9 cellular contexts compared by ENCODE assay signal in the genomic region with DNA sequence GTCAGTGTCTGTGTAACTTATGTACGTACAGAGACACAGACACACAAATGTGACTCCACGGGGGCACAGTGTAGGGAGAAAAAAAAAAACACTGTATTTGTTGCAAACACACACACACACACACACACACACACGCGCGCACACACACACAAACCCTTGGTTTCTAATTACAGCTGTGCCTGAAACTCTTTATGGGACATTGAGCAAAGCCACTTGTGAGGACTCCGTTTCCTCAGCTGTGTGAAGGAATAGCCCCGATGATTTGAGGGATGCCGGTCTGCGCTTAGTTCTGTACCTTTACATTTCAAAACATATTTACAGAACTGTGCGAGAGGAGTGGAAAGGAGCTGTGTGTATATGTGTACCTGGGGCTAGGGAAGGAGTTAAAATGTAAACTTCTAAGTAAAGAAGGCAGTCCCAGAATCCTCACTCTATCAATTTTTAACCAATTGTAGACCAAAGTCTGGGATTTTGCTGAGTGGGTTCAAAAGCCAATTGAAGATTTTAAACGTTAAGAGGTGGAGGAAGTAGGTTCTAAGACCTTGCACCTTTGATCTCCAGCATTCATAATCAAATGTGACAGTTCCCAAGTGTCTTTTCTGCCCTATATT. TPM values are rescaled to one million over a fixed set of nuclear protein-coding genes. Genes with fewer than 3 reads are reported as not detected.
DNase-seq lines count a peak whose midpoint lies in the region; ATAC-seq, FAIRE-seq and TF ChIP-seq lines count a peak whose summit lies in the region.
"Had no signal": no experiment of that assay in that cellular context is flagged by ENCODE, and none has a peak within 500 bp of the region (broad histone marks: within the 10 kb centered on the region; RNA-seq: fewer than 3 reads in every experiment).

No MANE protein-coding gene starts in this region.

- no peaks in the 10 kb centered on the region for H3K36me3 Mint-ChIP-seq in nephron progenitor cell (ENCODE audit: low read depth)

- peak overlapping the region; percentile 5 for H3K4me2 ChIP-seq in endothelial cell of umbilical vein (ENCODE audit: insufficient read depth, low read length)

- peak overlapping the region; percentile 30 for H3K27ac Mint-ChIP-seq in nephron progenitor cell

- peaks cover 3% of the 10 kb centered on the region for H3K4me1 ChIP-seq in endothelial cell of umbilical vein (ENCODE audit: control insufficient read depth, extremely low read depth, insufficient read depth, low read length)

- no peak overlapping the region for H3K9ac ChIP-seq in endothelial cell of umbilical vein (replicated peaks; ENCODE audit: extremely low read depth, insufficient read depth, low read length)

- H3K9me3 Mint-ChIP-seq in nephron progenitor cell: no peaks in the 10 kb centered on the region

- peaks cover 67% of the 10 kb centered on the region for H3K4me1 Mint-ChIP-seq in nephron progenitor cell

- BruUV-seq in endothelial cell of umbilical vein (replicated peaks; lab: Mats Ljungman, UMichigan): no TSS peak

- H3K36me3 ChIP-seq in endothelial cell of umbilical vein (ENCODE audit: control insufficient read depth in 2 of 2, extremely low read depth in 1 of 2, insufficient read depth in 2 of 2, low read length in 2 of 2): no peaks in the 10 kb centered on the region

- H3K79me2 ChIP-seq in endothelial cell of umbilical vein (ENCODE audit: control insufficient read depth, insufficient read depth, low read length): no peaks in the 10 kb centered on the region

- peak; percentile 49 for DNase-seq in COLO668 (lab: John Stamatoyannopoulos, UW; ENCODE audit: unreplicated experiment)
- peak; percentile 46 for DNase-seq in NCI-H510A (lab: John Stamatoyannopoulos, UW)
- no peak for DNase-seq in endothelial cell of umbilical vein (ENCODE audit: low read depth, low spot score)
- DNase-seq in nephron progenitor cell: peak; percentile 44
- DNase-seq in NCI-H1930 (lab: John Stamatoyannopoulos, UW): no peak
- DNase-seq in amygdala (lab: John Stamatoyannopoulos, UW): no peak
- DNase-seq in putamen (ENCODE audit: low spot score): no peak

- no peak overlapping the region for H3K4me3 ChIP-seq in endothelial cell of umbilical vein (replicated peaks in 1 of 3; ENCODE audit: insufficient read depth in 1 of 3, low read depth in 1 of 3, low read length in 3 of 3)

- no peaks in the 10 kb centered on the region for H4K20me1 ChIP-seq in endothelial cell of umbilical vein (replicated peaks; ENCODE audit: control insufficient read depth, extremely low read depth, insufficient read depth, low read length)

- TF ChIP-seq CTCF in endothelial cell of umbilical vein (IDR thresholded peaks at IDR 0.05; ENCODE audit: extremely low read depth in 1 of 2, insufficient read depth in 1 of 2, low read depth in 1 of 2, low read length in 2 of 2) (no peak), nephron progenitor cell (IDR thresholded peaks at IDR 0.05) (no peak)

- TF ChIP-seq POLR2A in endothelial cell of umbilical vein (IDR thresholded peaks at IDR 0.05; ENCODE audit: low read depth, low read length): no peak

- FAIRE-seq in endothelial cell of umbilical vein (lab: Jason Lieb, UNC): no peak

- H3K4me3 Mint-ChIP-seq in nephron progenitor cell: peak overlapping the region; percentile 74

- CTCF ChIA-PET in endothelial cell of umbilical vein (lab: Charles Lee): interaction anchor here (1.0 to 9.2 kb wide), 5 partner anchors 12 to 1204 kb away, joined by 3 to 254 read pairs (median 7); no protein-coding TSS in a partner anchor

- H3K9me3 ChIP-seq in endothelial cell of umbilical vein (replicated peaks; ENCODE audit: control insufficient read depth, insufficient read depth, low read length): no peaks in the 10 kb centered on the region

- ATAC-seq in HG02623 (IDR thresholded peaks at IDR 0.05; ENCODE audit: unreplicated experiment): no peak

- no peaks in the 10 kb centered on the region for H3K9me1 ChIP-seq in endothelial cell of umbilical vein (replicated peaks; ENCODE audit: control insufficient read depth, extremely low read depth, insufficient read depth, low read length)

- no peaks in the 10 kb centered on the region for H3K27me3 ChIP-seq in endothelial cell of umbilical vein (ENCODE audit: control insufficient read depth in 2 of 2, insufficient read depth in 2 of 2, low read length in 2 of 2)

- intact Hi-C loops in endothelial cell of umbilical vein (cut with micrococcal nuclease): no loop called here

- POLR2A ChIA-PET in endothelial cell of umbilical vein (lab: Charles Lee): no interaction called here

- H2AFZ ChIP-seq in endothelial cell of umbilical vein (ENCODE audit: low read depth, low read length): peak overlapping the region; percentile 56

- H3K27me3 Mint-ChIP-seq in nephron progenitor cell (ENCODE audit: low read depth, poor library complexity): peaks cover 3% of the 10 kb centered on the region

- no peak overlapping the region for H3K27ac ChIP-seq in endothelial cell of umbilical vein (ENCODE audit: insufficient read depth, low read depth, low read length)

- dilution Hi-C loops in endothelial cell of umbilical vein (cut with MboI; ENCODE audit: extremely low pct_ligation_motif_present, low sequenced_read_pairs): no loop called here

TF ChIP-seq in endothelial cell of umbilical vein, 7 proteins besides CTCF, POLR2A, EP300 and RAD21:
- no peak for TF ChIP-seq JUN (IDR thresholded peaks at IDR 0.05; ENCODE audit: borderline replicate concordance, insufficient read depth, insufficient read length, low read depth)
- no peak for TF ChIP-seq GATA2 (IDR thresholded peaks at IDR 0.05; ENCODE audit: insufficient read depth, insufficient read length, low read depth, low read length)
- TF ChIP-seq, protein P1, sequence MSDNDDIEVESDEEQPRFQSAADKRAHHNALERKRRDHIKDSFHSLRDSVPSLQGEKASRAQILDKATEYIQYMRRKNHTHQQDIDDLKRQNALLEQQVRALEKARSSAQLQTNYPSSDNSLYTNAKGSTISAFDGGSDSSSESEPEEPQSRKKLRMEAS (IDR thresholded peaks at IDR 0.05; ENCODE audit: insufficient read depth, insufficient read length): no peak
- TF ChIP-seq MYC (IDR thresholded peaks at IDR 0.05; ENCODE audit: low read depth, low read length): no peak
- TF ChIP-seq FOS (IDR thresholded peaks at IDR 0.05; ENCODE audit: borderline replicate concordance, insufficient read depth, low read length): no peak
TF ChIP-seq in endothelial cell of umbilical vein: peak in this region for 0.

RNA-seq across cellular contexts. Expression of gene BCL6, which starts 5.3 kb away (rescaled TPM):
- total RNA-seq in endothelial cell of umbilical vein: 9.6 and 12.1 TPM in 2 replicates
- 3.8 and 6.9 TPM in 2 replicates for polyA plus RNA-seq in endothelial cell of umbilical vein
- 4.3 and 4.5 TPM in 2 replicates for polyA plus RNA-seq in endothelial cell of umbilical vein (2011; cell fraction: cytosol; rRNA removed)
- 34.1 and 35.0 TPM in 2 replicates for polyA plus RNA-seq in endothelial cell of umbilical vein (2011; cell fraction: nucleus; rRNA removed)
- polyA plus RNA-seq in endothelial cell of umbilical vein (2012): 20.2 and 33.4 TPM in 2 replicates
- polyA minus RNA-seq in endothelial cell of umbilical vein: 13.7 and 18.2 TPM in 2 replicates
- 4.2 TPM for polyA minus RNA-seq in endothelial cell of umbilical vein (2011; cell fraction: cytosol; rRNA and poly(A)+ RNA removed)
- polyA minus RNA-seq in endothelial cell of umbilical vein (2011; cell fraction: nucleus; rRNA and poly(A)+ RNA removed): 35.8 and 58.8 TPM in 2 replicates

RNA-seq across cellular contexts. Expression of gene RTP2, which starts 48.3 kb away (rescaled TPM):
- total RNA-seq in endothelial cell of umbilical vein: not detected in 2 replicates
- polyA plus RNA-seq in endothelial cell of umbilical vein: not detected in 2 replicates
- not detected in 2 replicates for polyA plus RNA-seq in endothelial cell of umbilical vein (2011; cell fraction: cytosol; rRNA removed)
- not detected in 2 replicates for polyA plus RNA-seq in endothelial cell of umbilical vein (2011; cell fraction: nucleus; rRNA removed)
- not detected in 2 replicates for polyA plus RNA-seq in endothelial cell of umbilical vein (2012)
- polyA minus RNA-seq in endothelial cell of umbilical vein: not detected in 2 replicates
- not detected for polyA minus RNA-seq in endothelial cell of umbilical vein (2011; cell fraction: cytosol; rRNA and poly(A)+ RNA removed)
- not detected in 2 replicates for polyA minus RNA-seq in endothelial cell of umbilical vein (2011; cell fraction: nucleus; rRNA and poly(A)+ RNA removed)
- total RNA-seq: T-helper 1 cell treated with Interleukin-12 subunit alpha and Interleukin-12 subunit beta and Interleukin-4 antibody, amounts not matched to agents 30 ng/mL and 1 ng/mL, for 36 hours had no signal

Comparison
In these comparisons a context has a peak if more than half of its experiments do, and no peak if none do; other contexts are left out.
1. DNase-seq: peak in COLO668 (single experiment), NCI-H510A (single experiment) and nephron progenitor cell (single experiment); none in endothelial cell of umbilical vein (single experiment), NCI-H1930 (0 of 2), amygdala (0 of 56) and putamen (single experiment).